ENCODE assay signal across 7 cellular contexts in genomic region chr1:145824499-145824842, GRCh38. TPM values are rescaled to one million over a fixed set of nuclear protein-coding genes. Genes with fewer than 3 reads are reported as not detected.
A peak's percentile ranks its signal among the peaks of the same experiment; 100 is the strongest.
DNase-seq lines count a peak whose midpoint lies in the region; ATAC-seq and TF ChIP-seq lines count a peak whose summit lies in the region.

No MANE protein-coding gene starts in this region.

- TF ChIP-seq RAD21 in HCT116 (IDR thresholded peaks at IDR 0.05; ENCODE audit: low read depth): no peak

- CTCF ChIA-PET in HCT116 (lab: Charles Lee): interaction anchor here (1.1 kb wide), 1 partner anchor 35 kb away, joined by 5 read pairs; the partner anchor contains the start of gene PIAS3
- CTCF ChIA-PET in activated CD4-positive, alpha-beta memory T cell treated with anti-CD3 and anti-CD28 coated beads for 36 hours (lab: Charles Lee): interaction anchor here (1.4 to 16.5 kb wide), 2 partner anchors 22 to 104 kb away, joined by 4 to 154 read pairs; partner anchors contain the start of gene NUDT17

- no peak for ATAC-seq in HCT116

- no peak for TF ChIP-seq POLR2A in HCT116 (IDR thresholded peaks at IDR 0.05; ENCODE audit: borderline replicate concordance, extremely low read depth, insufficient read depth, insufficient read length)
- TF ChIP-seq POLR2A in spleen (IDR thresholded peaks at IDR 0.05): no peak

- H3K27me3 Mint-ChIP-seq in activated CD4-positive, alpha-beta memory T cell treated with anti-CD3 and anti-CD28 coated beads for 36 hours: no peaks in the 10 kb centered on the region

- RAD21 ChIA-PET in HCT116 (lab: Charles Lee; ENCODE audit: low non-redundant PET in 1 of 2, low total read pairs in 2 of 2, uncharacterized antibody in 2 of 2, unreplicated experiment in 2 of 2): no interaction called here

- no peaks in the 10 kb centered on the region for H3K9me3 Mint-ChIP-seq in activated CD4-positive, alpha-beta memory T cell treated with anti-CD3 and anti-CD28 coated beads for 36 hours

- peak overlapping the region; percentile 96 for H3K4me3 Mint-ChIP-seq in activated CD4-positive, alpha-beta memory T cell treated with anti-CD3 and anti-CD28 coated beads for 36 hours

- H3K36me3 ChIP-seq in HCT116 (ENCODE audit: control insufficient read depth in 1 of 2, insufficient read depth in 2 of 2, low read length in 2 of 2) (peaks cover 30 to 34% of the 10 kb centered on the region in 2 experiments), iPS DF 6.9 (ENCODE audit: control insufficient read depth, insufficient read depth, low read length) (peaks cover 10% of the 10 kb centered on the region; the same call in 1 of the 2 replicates), spleen (peaks cover 0 to 39% (median 35%) of the 10 kb centered on the region in 6 donors)

- peak overlapping the region; percentile 90 for H3K9ac ChIP-seq in HCT116 (ENCODE audit: low read length)

- H3K4me1 ChIP-seq in HCT116 (ENCODE audit: control insufficient read depth in 1 of 2, insufficient read depth in 2 of 2, low read length in 2 of 2): peaks cover 3 to 8% of the 10 kb centered on the region in 2 experiments; a peak in 2 of 4 replicates
- no peaks in the 10 kb centered on the region for H3K4me1 ChIP-seq in iPS DF 6.9 (ENCODE audit: control insufficient read depth, insufficient read depth, low read length)
- H3K4me1 ChIP-seq in spleen: peaks cover 10 to 48% (median 21%) of the 10 kb centered on the region in 6 donors

- H3K4me1 Mint-ChIP-seq in activated CD4-positive, alpha-beta memory T cell treated with anti-CD3 and anti-CD28 coated beads for 36 hours (ENCODE audit: low read depth): peaks cover 50% of the 10 kb centered on the region

- TF ChIP-seq CTCF in HCT116 (IDR thresholded peaks at IDR 0.05 in 2 of 3, conservative IDR thresholded peaks at IDR 0.05 in 1 of 3; ENCODE audit: borderline replicate concordance in 1 of 3, insufficient read depth in 1 of 3, low read depth in 2 of 3, low read length in 2 of 3): no peak
- no peak for TF ChIP-seq CTCF in spleen (IDR thresholded peaks at IDR 0.05 in 8 of 11, conservative IDR thresholded peaks at IDR 0.05 in 3 of 11)

- H3K27ac ChIP-seq in HCT116 (ENCODE audit: low read depth, low read length): peak overlapping the region; percentile 83
- H3K27ac ChIP-seq in iPS DF 6.9 (ENCODE audit: low read length): no peak overlapping the region
- peak overlapping the region; percentile 75 to 96 (median 93) for H3K27ac ChIP-seq in spleen

- H3K4me3 ChIP-seq in HCT116 (replicated peaks in 1 of 2; ENCODE audit: low read depth in 1 of 2, low read length in 2 of 2) (peak overlapping the region; percentile 71 to 84), iPS DF 6.9 (ENCODE audit: low read length) (peak overlapping the region; percentile 89; the same call in 1 of the 2 replicates), spleen (peak overlapping the region; percentile 68 to 95 (median 78))

- no peaks in the 10 kb centered on the region for H3K9me2 ChIP-seq in HCT116 (ENCODE audit: insufficient read depth)

- intact Hi-C loops in HCT116 (cut with micrococcal nuclease) (loop anchor here (5.0 kb wide), 1 partner anchor 42 kb away; no protein-coding TSS in a partner anchor), spleen (cut with DNase I; ENCODE audit: low total_unique reads) (no loop called here)
- intact Hi-C loops in activated CD4-positive, alpha-beta memory T cell treated with anti-CD3 and anti-CD28 coated beads for 36 hours (cut with micrococcal nuclease): no loop called here

- H3K9me3 ChIP-seq in HCT116 (ENCODE audit: control insufficient read depth in 1 of 2, insufficient read depth in 1 of 2, low read depth in 1 of 2, low read length in 2 of 2) (no peaks in the 10 kb centered on the region), iPS DF 6.9 (ENCODE audit: control insufficient read depth, insufficient read depth, low read length) (no peaks in the 10 kb centered on the region), spleen (no peaks in the 10 kb centered on the region)

- TSS peak; percentile 66 for BruUV-seq in HCT116 (replicated peaks; lab: Mats Ljungman, UMichigan)

- H3K79me2 ChIP-seq in HCT116 (ENCODE audit: insufficient read depth, low read length): peaks cover 31% of the 10 kb centered on the region

- peak overlapping the region; percentile 95 for H3K27ac Mint-ChIP-seq in activated CD4-positive, alpha-beta memory T cell treated with anti-CD3 and anti-CD28 coated beads for 36 hours

- peaks cover 35% of the 10 kb centered on the region for H3K36me3 Mint-ChIP-seq in activated CD4-positive, alpha-beta memory T cell treated with anti-CD3 and anti-CD28 coated beads for 36 hours

- H2AFZ ChIP-seq in HCT116 (ENCODE audit: low read depth, low read length, poor library complexity, severe bottlenecking): peak overlapping the region; percentile 13

- DNase-seq in HCT116 (ENCODE audit: low read depth, low spot score) (no peak), iPS DF 6.9 (ENCODE audit: low read depth, low spot score) (no peak), spleen (no peak), NCI-H2196 (lab: John Stamatoyannopoulos, UW; ENCODE audit: unreplicated experiment) (no peak), NCI-H226 (no peak), NK-92 (lab: John Stamatoyannopoulos, UW; ENCODE audit: unreplicated experiment) (no peak)
- no peak for DNase-seq in activated CD4-positive, alpha-beta memory T cell treated with anti-CD3 and anti-CD28 coated beads for 36 hours

- H3K4me2 ChIP-seq in HCT116 (ENCODE audit: low read length): peak overlapping the region; percentile 88

- H3K27me3 ChIP-seq in HCT116 (ENCODE audit: insufficient read depth, low read length): no peaks in the 10 kb centered on the region
- H3K27me3 ChIP-seq in iPS DF 6.9 (ENCODE audit: control insufficient read depth, insufficient read depth, low read length): no peaks in the 10 kb centered on the region
- no peaks in the 10 kb centered on the region for H3K27me3 ChIP-seq in spleen (replicated peaks in 1 of 7)

- no peaks in the 10 kb centered on the region for H4K20me1 ChIP-seq in HCT116 (ENCODE audit: insufficient read depth)

- POLR2A ChIA-PET in HCT116 (lab: Charles Lee): interaction anchor here (0.8 to 1.2 kb wide), 3 partner anchors 8 to 35 kb away, joined by 3 to 5 read pairs (median 3); partner anchors contain the start of gene PIAS3
- POLR2A ChIA-PET in activated CD4-positive, alpha-beta memory T cell treated with anti-CD3 and anti-CD28 coated beads for 36 hours (lab: Charles Lee): interaction anchor here (0.7 to 2.4 kb wide), 4 partner anchors 21 to 140 kb away, joined by 3 to 10 read pairs (median 4); partner anchors contain the start of genes ANKRD34A, NUDT17, PIAS3 and POLR3GL

- no CpG with 5 or more reads among the region's 7 CpGs for WGBS in iPS DF 6.9 (ENCODE audit: insufficient coverage, insufficient read length)
- 0 to 1% (median 0%) methylated on average over 7 of the region's 7 CpGs for WGBS in spleen, 5 donors

TF ChIP-seq in HCT116, 20 proteins besides CTCF, POLR2A, EP300 and RAD21 (continues in another document):
- TF ChIP-seq JUND (IDR thresholded peaks at IDR 0.05) (no peak), YY1 (IDR thresholded peaks at IDR 0.05; ENCODE audit: extremely low read depth, insufficient replicate concordance, low read depth, low read length) (no peak), POLR2AphosphoS5 (IDR thresholded peaks at IDR 0.05; ENCODE audit: low read depth, low read length) (no peak), CEBPB (IDR thresholded peaks at IDR 0.05; ENCODE audit: low read depth) (no peak), EZH2phosphoT487 (IDR thresholded peaks at IDR 0.05; ENCODE audit: borderline replicate concordance) (no peak), SRF (IDR thresholded peaks at IDR 0.05; ENCODE audit: low read depth) (no peak), ZNF274 (IDR thresholded peaks at IDR 0.05; ENCODE audit: low read depth, low read length) (no peak), ZBTB33 (IDR thresholded peaks at IDR 0.05; ENCODE audit: extremely low read depth, insufficient replicate concordance, low read length) (no peak), ZFX (IDR thresholded peaks at IDR 0.05) (no peak)

RNA-seq across cellular contexts. Expression of gene POLR3C, which starts 0.5 kb away (rescaled TPM):
- 25.4 TPM for total RNA-seq in HCT116 (2021; ENCODE audit: unreplicated experiment)
- 32.8 and 33.0 TPM in 2 replicates for polyA plus RNA-seq in HCT116 (2012)
- 10 to 100 TPM; 27.3 to 28.9 TPM for total RNA-seq in activated CD4-positive, alpha-beta memory T cell treated with anti-CD3 and anti-CD28 coated beads for 36 hours
- 10 to 100 TPM; 28.5 to 37.0 (median 32.5) TPM for total RNA-seq in spleen
- polyA plus RNA-seq in spleen: 10 to 100 TPM; 15.7 to 17.2 (median 16.2) TPM

RNA-seq across cellular contexts. Expression of gene RNF115, which starts 0.6 kb away (rescaled TPM):
- 9.5 TPM for total RNA-seq in HCT116 (2021; ENCODE audit: unreplicated experiment)
- polyA plus RNA-seq in HCT116 (2012): 4.0 and 5.7 TPM in 2 replicates
- 10 to 100 TPM; 10.1 TPM for total RNA-seq in activated CD4-positive, alpha-beta memory T cell treated with anti-CD3 and anti-CD28 coated beads for 36 hours
- total RNA-seq in spleen: 10 to 100 TPM; 12.0 to 27.2 (median 17.5) TPM
- 1 to 10 TPM; 4.8 to 5.9 (median 5.0) TPM for polyA plus RNA-seq in spleen

RNA-seq across cellular contexts. Expression of gene NUDT17, which starts 21.0 kb away (rescaled TPM):
- 1.8 TPM for total RNA-seq in HCT116 (2021; ENCODE audit: unreplicated experiment)
- 1.3 and 1.7 TPM in 2 replicates for polyA plus RNA-seq in HCT116 (2012)
- total RNA-seq in activated CD4-positive, alpha-beta memory T cell treated with anti-CD3 and anti-CD28 coated beads for 36 hours: 1 to 10 TPM; 2.8 to 3.8 TPM
- total RNA-seq in spleen: 1 to 10 TPM; 4.3 to 7.5 (median 5.4) TPM
- 1 to 10 TPM; 4.8 to 6.7 (median 4.8) TPM for polyA plus RNA-seq in spleen

RNA-seq across cellular contexts. Expression of gene PIAS3, which starts 34.4 kb away (rescaled TPM):
- total RNA-seq in HCT116 (2021; ENCODE audit: unreplicated experiment) (31.2 TPM), spleen (10 to 100 TPM; 20.1 to 29.5 (median 26.2) TPM)
- 28.3 and 37.6 TPM in 2 replicates for polyA plus RNA-seq in HCT116 (2012)
- 10 to 100 TPM; 17.8 to 17.9 TPM for total RNA-seq in activated CD4-positive, alpha-beta memory T cell treated with anti-CD3 and anti-CD28 coated beads for 36 hours
- polyA plus RNA-seq in spleen: 10 to 100 TPM; 10.1 to 16.9 (median 11.7) TPM
